ENCODE assay signal across 22 cellular contexts in the genomic region with DNA sequence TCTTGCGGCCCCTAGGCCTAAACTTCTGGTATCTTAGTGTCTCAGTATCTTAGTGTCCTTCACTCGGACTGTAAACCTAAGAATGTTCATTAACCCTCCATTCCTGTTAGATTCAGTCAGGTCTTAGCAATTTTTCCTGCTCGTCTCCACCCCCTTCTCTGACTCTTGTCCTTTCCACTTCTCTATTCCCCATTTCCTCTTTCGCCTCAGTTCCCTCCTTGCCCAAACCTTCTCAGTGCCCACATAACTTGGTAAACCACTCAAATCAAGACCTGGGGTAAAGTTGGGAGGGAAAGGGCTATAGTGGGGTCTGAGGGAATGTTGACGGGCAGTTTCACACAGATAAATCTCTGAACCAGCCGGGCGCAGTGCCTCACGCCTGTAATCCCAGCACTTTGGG. TPM values are rescaled to one million over a fixed set of nuclear protein-coding genes. Genes with fewer than 3 reads are reported as not detected.
DNase-seq lines count a peak whose midpoint lies in the region; ATAC-seq and TF ChIP-seq lines count a peak whose summit lies in the region.
"Had no signal": no experiment of that assay in that cellular context is flagged by ENCODE, and none has a peak within 500 bp of the region (broad histone marks: within the 10 kb centered on the region; RNA-seq: fewer than 3 reads in every experiment).

No MANE protein-coding gene starts in this region.

- TF ChIP-seq CTCF in heart right ventricle (IDR thresholded peaks at IDR 0.05) (no peak), left lung (IDR thresholded peaks at IDR 0.05) (no peak), transverse colon (IDR thresholded peaks at IDR 0.05) (no peak), PC-3 (conservative IDR thresholded peaks at IDR 0.05; ENCODE audit: low read depth, low read length) (no peak)

- WGBS in heart right ventricle, 2 donors = 92% methylated on average over 8 of the region's 8 CpGs
- WGBS in transverse colon (ENCODE audit: low coverage in 1 of 2), 2 donors = 80 to 95% methylated on average over 3 to 8 of the region's 8 CpGs

- DNase-seq in heart right ventricle (no peak), Right ventricle myocardium inferior (ENCODE audit: missing footprints) (no peak), SKM-1 (lab: John Stamatoyannopoulos, UW; ENCODE audit: unreplicated experiment) (peak; percentile 75), left lung (no peak), transverse colon (no peak), PC-3 (no peak), UCSD-AML1 (lab: John Stamatoyannopoulos, UW; ENCODE audit: unreplicated experiment) (no peak)
- DNase-seq: ACHN; activated CD4-positive, alpha-beta T cell treated with anti-CD3 and anti-CD28 coated beads for 1 hour; DND-41; effector CD4-positive, alpha-beta T cell; esophagus squamous epithelium; NCI-H1417; NCI-H526 treated with DMSO at 0.1 percent for 48 hours; stimulated activated naive CD4-positive, alpha-beta T cell had no signal

- in situ Hi-C loops in transverse colon (cut with MboI; ENCODE audit: low pct_ligation_motif_present in 1 of 4, low pct_unique_long_range_greater_than_20kb in 1 of 4, low sequenced_read_pairs in 3 of 4) = loop anchor here in 1 of 4 donors (25.0 kb wide), 1 partner anchor 173 kb away; no protein-coding TSS in a partner anchor

- H3F3A ChIP-seq in PC-3 (ENCODE audit: low read length, unreplicated experiment) = peaks cover under 1% of the 10 kb centered on the region

- no peak overlapping the region for H2AFZ ChIP-seq in PC-3 (ENCODE audit: low read length)

- H3K9ac ChIP-seq in PC-3 (ENCODE audit: low read length) = no peak overlapping the region

- H3K36me3 ChIP-seq in heart right ventricle = peaks cover 0 to 77% (median 51%) of the 10 kb centered on the region in 9 donors
- H3K36me3 ChIP-seq in left lung = peaks cover 3 to 78% of the 10 kb centered on the region in 2 donors
- H3K36me3 ChIP-seq in transverse colon = peaks cover 0 to 51% (median 25%) of the 10 kb centered on the region in 4 donors
- peaks cover 50% of the 10 kb centered on the region for H3K36me3 ChIP-seq in PC-3 (ENCODE audit: low read depth, low read length)

- H3K27me3 ChIP-seq in heart right ventricle (no peaks in the 10 kb centered on the region), left lung (no peaks in the 10 kb centered on the region), transverse colon (no peaks in the 10 kb centered on the region), PC-3 (ENCODE audit: low read length) (no peaks in the 10 kb centered on the region)
- H3K27me3 ChIP-seq: esophagus squamous epithelium, heart left ventricle had no signal

- no peaks in the 10 kb centered on the region for H4K20me1 ChIP-seq in PC-3 (ENCODE audit: low read length)

- no peak for TF ChIP-seq EP300 in transverse colon (IDR thresholded peaks at IDR 0.05; ENCODE audit: low read depth)

- ATAC-seq in heart right ventricle (peak in 3 of 8 donors; percentile 15 to 39 (median 19)), Right ventricle myocardium inferior (no peak), left lung (peak; percentile 4), PC-3 (no peak), SK-N-SH treated with all-trans-retinoic acid at 6 μM for 48 hours (no peak)
- ATAC-seq: CD8-positive, alpha-beta T cell had no signal

- BruUV-seq in PC-3 (replicated peaks; lab: Mats Ljungman, UMichigan) = no TSS peak

- intact Hi-C loops in heart right ventricle (cut with DNase I) (loop anchor here in 2 of 10 donors (5.0 kb wide), 2 partner anchors 163 to 168 kb away; no protein-coding TSS in a partner anchor), Right ventricle myocardium inferior (cut with DNase I) (no loop called here), left lung (cut with DNase I) (no loop called here), transverse colon (cut with DNase I; ENCODE audit: low total_unique reads) (no loop called here), PC-3 (cut with micrococcal nuclease) (no loop called here)

- H3K27ac ChIP-seq in heart right ventricle (peak overlapping the region in 7 of 10 donors; percentile 41 to 95 (median 53)), left lung (peak overlapping the region; percentile 26 to 97), transverse colon (peak overlapping the region; percentile 8 to 74 (median 35)), PC-3 (ENCODE audit: low read length) (no peak overlapping the region)

- H3K9me3 ChIP-seq in heart right ventricle (no peaks in the 10 kb centered on the region), left lung (no peaks in the 10 kb centered on the region), transverse colon (no peaks in the 10 kb centered on the region), PC-3 (ENCODE audit: low read length) (no peaks in the 10 kb centered on the region)
- H3K9me3 ChIP-seq: esophagus squamous epithelium, heart left ventricle had no signal

- no peaks in the 10 kb centered on the region for H3K79me2 ChIP-seq in PC-3 (ENCODE audit: low read length)

- no peaks in the 10 kb centered on the region for H3K9me2 ChIP-seq in PC-3 (replicated peaks; ENCODE audit: low read length)

- H3K4me1 ChIP-seq in heart right ventricle (peaks cover 0 to 65% (median 11%) of the 10 kb centered on the region in 9 donors), left lung (peaks cover 0 to 52% of the 10 kb centered on the region in 2 donors), transverse colon (peaks cover 0 to 10% (median 3%) of the 10 kb centered on the region in 4 donors), PC-3 (ENCODE audit: insufficient read depth, low read length) (no peaks in the 10 kb centered on the region)

- CTCF ChIA-PET in PC-3 (lab: Charles Lee) = no interaction called here

- POLR2A ChIA-PET in PC-3 (lab: Charles Lee; ENCODE audit: unreplicated experiment) = no interaction called here

- TF ChIP-seq POLR2A in transverse colon (IDR thresholded peaks at IDR 0.05) = no peak

- peak overlapping the region in 2 of 10 donors; percentile 32 to 62 for H3K4me3 ChIP-seq in heart right ventricle
- H3K4me3 ChIP-seq in left lung = peak overlapping the region in 1 of 2 donors; percentile 63
- H3K4me3 ChIP-seq in transverse colon = no peak overlapping the region
- H3K4me3 ChIP-seq in PC-3 (ENCODE audit: low read length) = no peak overlapping the region

- H3K4me2 ChIP-seq in PC-3 (ENCODE audit: low read length) = no peak overlapping the region

TF ChIP-seq in SK-N-SH treated with all-trans-retinoic acid at 6 μM for 48 hours, 23 proteins besides CTCF, POLR2A, EP300 and RAD21 (continues in another document):
- TF ChIP-seq, protein P1, sequence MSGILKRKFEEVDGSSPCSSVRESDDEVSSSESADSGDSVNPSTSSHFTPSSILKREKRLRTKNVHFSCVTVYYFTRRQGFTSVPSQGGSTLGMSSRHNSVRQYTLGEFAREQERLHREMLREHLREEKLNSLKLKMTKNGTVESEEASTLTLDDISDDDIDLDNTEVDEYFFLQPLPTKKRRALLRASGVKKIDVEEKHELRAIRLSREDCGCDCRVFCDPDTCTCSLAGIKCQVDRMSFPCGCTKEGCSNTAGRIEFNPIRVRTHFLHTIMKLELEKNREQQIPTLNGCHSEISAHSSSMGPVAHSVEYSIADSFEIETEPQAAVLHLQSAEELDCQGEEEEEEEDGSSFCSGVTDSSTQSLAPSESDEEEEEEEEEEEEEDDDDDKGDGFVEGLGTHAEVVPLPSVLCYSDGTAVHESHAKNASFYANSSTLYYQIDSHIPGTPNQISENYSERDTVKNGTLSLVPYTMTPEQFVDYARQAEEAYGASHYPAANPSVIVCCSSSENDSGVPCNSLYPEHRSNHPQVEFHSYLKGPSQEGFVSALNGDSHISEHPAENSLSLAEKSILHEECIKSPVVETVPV (CRISPR knock-in tag; IDR thresholded peaks at IDR 0.05) = no peak
- TF ChIP-seq, protein P2, sequence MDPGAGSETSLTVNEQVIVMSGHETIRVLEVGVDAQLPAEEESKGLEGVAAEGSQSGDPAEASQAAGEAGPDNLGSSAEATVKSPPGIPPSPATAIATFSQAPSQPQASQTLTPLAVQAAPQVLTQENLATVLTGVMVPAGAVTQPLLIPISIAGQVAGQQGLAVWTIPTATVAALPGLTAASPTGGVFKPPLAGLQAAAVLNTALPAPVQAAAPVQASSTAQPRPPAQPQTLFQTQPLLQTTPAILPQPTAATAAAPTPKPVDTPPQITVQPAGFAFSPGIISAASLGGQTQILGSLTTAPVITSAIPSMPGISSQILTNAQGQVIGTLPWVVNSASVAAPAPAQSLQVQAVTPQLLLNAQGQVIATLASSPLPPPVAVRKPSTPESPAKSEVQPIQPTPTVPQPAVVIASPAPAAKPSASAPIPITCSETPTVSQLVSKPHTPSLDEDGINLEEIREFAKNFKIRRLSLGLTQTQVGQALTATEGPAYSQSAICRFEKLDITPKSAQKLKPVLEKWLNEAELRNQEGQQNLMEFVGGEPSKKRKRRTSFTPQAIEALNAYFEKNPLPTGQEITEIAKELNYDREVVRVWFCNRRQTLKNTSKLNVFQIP (CRISPR knock-in tag; IDR thresholded peaks at IDR 0.05; ENCODE audit: borderline replicate concordance, low read depth) = no peak
- no peak for TF ChIP-seq ZFP3 (CRISPR knock-in tag; IDR thresholded peaks at IDR 0.05)
- no peak for TF ChIP-seq BACH2 (CRISPR knock-in tag; IDR thresholded peaks at IDR 0.05; ENCODE audit: borderline replicate concordance)
- TF ChIP-seq SNAI2 (CRISPR knock-in tag; IDR thresholded peaks at IDR 0.05) = no peak

RNA-seq across cellular contexts. Expression of a gene that starts 0.7 kb away (rescaled TPM):
- 10 to 100 TPM in 4 of 10 donors, 1 to 10 TPM in 6; 2.0 to 65.8 (median 5.3) TPM for total RNA-seq in heart right ventricle
- 10 to 100 TPM; 19.7 to 64.6 TPM for polyA plus RNA-seq in heart right ventricle
- total RNA-seq in Right ventricle myocardium inferior = 38.3 TPM
- total RNA-seq in left lung = 100 to 1,000 TPM; 102 to 329 TPM
- total RNA-seq in transverse colon = 100 to 1,000 TPM in 1 of 4 donors, 10 to 100 TPM in 3; 20.9 to 194 (median 49.2) TPM
- total RNA-seq in PC-3 (2014; rRNA removed) = not detected in 2 replicates
- total RNA-seq: renal cortical epithelial cell, RPMI7951 had no signal

RNA-seq across cellular contexts. Expression of a gene that starts 9.1 kb away (rescaled TPM):
- total RNA-seq in heart right ventricle = under 1 TPM in 1 of 10 donors, not detected in 9; 0.89 TPM
- not detected for polyA plus RNA-seq in heart right ventricle
- not detected for total RNA-seq in Right ventricle myocardium inferior
- not detected for total RNA-seq in left lung
- not detected for total RNA-seq in transverse colon
- total RNA-seq in PC-3 (2014; rRNA removed) = not detected in 2 replicates
- total RNA-seq: CD8-positive, alpha-beta T cell; esophagus squamous epithelium; heart left ventricle; renal cortical epithelial cell; RPMI7951; T-helper 1 cell treated with Interleukin-12 subunit alpha and Interleukin-12 subunit beta and Interleukin-4 antibody, amounts not matched to agents 30 ng/mL and 1 ng/mL, for 36 hours; ureter had no signal
- polyA plus RNA-seq: heart left ventricle had no signal

RNA-seq across cellular contexts. Expression of a gene that starts 11.5 kb away (rescaled TPM):
- total RNA-seq in heart right ventricle = 10 to 100 TPM; 29.8 to 37.6 (median 33.2) TPM
- polyA plus RNA-seq in heart right ventricle = 10 to 100 TPM; 17.6 to 29.3 TPM
- total RNA-seq in Right ventricle myocardium inferior = 39.1 TPM
- 10 to 100 TPM; 12.7 to 15.6 TPM for total RNA-seq in left lung
- total RNA-seq in transverse colon = 10 to 100 TPM in 2 of 4 donors, 1 to 10 TPM in 2; 5.8 to 21.4 (median 12.6) TPM
- 23.2 and 26.1 TPM in 2 replicates for total RNA-seq in PC-3 (2014; rRNA removed)

RNA-seq across cellular contexts. Expression of a gene that starts 12.2 kb away (rescaled TPM):
- 100 to 1,000 TPM; 244 to 370 (median 318) TPM for total RNA-seq in heart right ventricle
- polyA plus RNA-seq in heart right ventricle = 100 to 1,000 TPM; 121 to 193 TPM
- 334 TPM for total RNA-seq in Right ventricle myocardium inferior
- total RNA-seq in left lung = 10 to 100 TPM; 67.7 to 78.6 TPM
- total RNA-seq in transverse colon = 100 to 1,000 TPM in 3 of 4 donors, 10 to 100 TPM in 1; 82.6 to 209 (median 144) TPM
- 168 TPM in 2 replicates for total RNA-seq in PC-3 (2014; rRNA removed)

RNA-seq across cellular contexts. Expression of a gene that starts 15.5 kb away (rescaled TPM):
- total RNA-seq in heart right ventricle = 10 to 100 TPM in 6 of 10 donors, 1 to 10 TPM in 4; 1.7 to 86.1 (median 17.7) TPM
- polyA plus RNA-seq in heart right ventricle = 10 to 100 TPM in 1 of 2 donors, 1 to 10 TPM in 1; 5.4 to 11.9 TPM
- total RNA-seq in Right ventricle myocardium inferior = 13.0 TPM
- total RNA-seq in left lung = 10 to 100 TPM; 13.4 to 15.4 TPM
- total RNA-seq in transverse colon = 10 to 100 TPM in 2 of 4 donors, 1 to 10 TPM in 2; 1.2 to 34.8 (median 7.2) TPM
- total RNA-seq in PC-3 (2014; rRNA removed) = 0.52 TPM in 1 of 2 replicates, not detected in the other
